8 cellular contexts compared by ENCODE assay signal in the genomic region with DNA sequence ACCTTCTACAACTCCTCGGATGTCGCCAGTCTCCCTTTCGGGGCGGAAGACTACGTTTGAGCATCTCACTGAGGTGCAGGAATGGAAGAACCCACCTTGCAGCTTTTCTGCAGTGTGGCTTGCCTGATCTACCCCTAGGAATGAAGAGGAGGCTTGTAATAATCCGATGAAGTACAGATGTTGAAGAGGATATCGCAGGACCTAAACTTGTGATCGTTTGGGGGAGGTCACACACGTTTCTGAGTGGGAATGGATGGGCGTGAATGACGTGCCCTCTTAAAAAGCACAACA. TPM values are rescaled to one million over a fixed set of nuclear protein-coding genes. Genes with fewer than 3 reads are reported as not detected.
DNase-seq lines count a peak whose midpoint lies in the region; ATAC-seq, FAIRE-seq and TF ChIP-seq lines count a peak whose summit lies in the region.

No MANE protein-coding gene starts in this region.

- no peaks in the 10 kb centered on the region for H3K27me3 ChIP-seq in thymus (ENCODE audit: control insufficient read depth, insufficient read depth)

- no peak for FAIRE-seq in kidney (lab: Jason Lieb, UNC)

- H3K4me1 ChIP-seq in kidney (ENCODE audit: control insufficient read depth in 1 of 2, insufficient read depth in 1 of 2, low read depth in 1 of 2, low read length in 2 of 2) (no peaks in the 10 kb centered on the region), thymus (ENCODE audit: control insufficient read depth, insufficient read depth, low read length) (peaks cover 21% of the 10 kb centered on the region)

- H3K9me3 Mint-ChIP-seq in activated naive CD8-positive, alpha-beta T cell treated with anti-CD3 and anti-CD28 coated beads for 36 hours: no peaks in the 10 kb centered on the region

- peaks cover 53% of the 10 kb centered on the region for H3K4me1 Mint-ChIP-seq in activated naive CD8-positive, alpha-beta T cell treated with anti-CD3 and anti-CD28 coated beads for 36 hours

- peak overlapping the region; percentile 84 to 94 for H3K4me3 ChIP-seq in kidney (ENCODE audit: low read length in 2 of 2)
- H3K4me3 ChIP-seq in thymus (ENCODE audit: low read length): peak overlapping the region; percentile 99

- no peaks in the 10 kb centered on the region for H3K27me3 Mint-ChIP-seq in activated naive CD8-positive, alpha-beta T cell treated with anti-CD3 and anti-CD28 coated beads for 36 hours

- ATAC-seq in HG03196 (IDR thresholded peaks at IDR 0.05; ENCODE audit: unreplicated experiment) (peak; percentile 1), HG02763 (IDR thresholded peaks at IDR 0.05; ENCODE audit: unreplicated experiment) (no peak), HG03159 (IDR thresholded peaks at IDR 0.05; ENCODE audit: unreplicated experiment) (no peak)

- peak overlapping the region; percentile 79 for H3K27ac Mint-ChIP-seq in activated naive CD8-positive, alpha-beta T cell treated with anti-CD3 and anti-CD28 coated beads for 36 hours

- H3K27ac ChIP-seq in kidney (ENCODE audit: low read depth in 2 of 2, low read length in 2 of 2): peak overlapping the region; percentile 87 to 95
- H3K27ac ChIP-seq in thymus (ENCODE audit: low read depth): peak overlapping the region; percentile 95

- DNase-seq in GM10266 (ENCODE audit: extremely low spot score) (peak; percentile 28), kidney (no peak), ureter (ENCODE audit: low spot score) (no peak)
- no peak for DNase-seq in activated naive CD8-positive, alpha-beta T cell treated with anti-CD3 and anti-CD28 coated beads for 36 hours

- no peak for TF ChIP-seq CTCF in GM10266 (IDR thresholded peaks at IDR 0.05; ENCODE audit: control insufficient read depth, insufficient read depth, low read depth, missing control alignments)
- TF ChIP-seq CTCF in kidney (IDR thresholded peaks at IDR 0.05; ENCODE audit: borderline replicate concordance, extremely low read depth, insufficient read depth): no peak

- H3K4me3 Mint-ChIP-seq in activated naive CD8-positive, alpha-beta T cell treated with anti-CD3 and anti-CD28 coated beads for 36 hours: peak overlapping the region; percentile 85

- peak overlapping the region; percentile 70 to 79 for H3K9ac ChIP-seq in kidney (ENCODE audit: low read length in 2 of 2)

- H3K9me3 ChIP-seq in kidney (ENCODE audit: control insufficient read depth in 1 of 2, low read length in 2 of 2): no peaks in the 10 kb centered on the region
- no peaks in the 10 kb centered on the region for H3K9me3 ChIP-seq in thymus (ENCODE audit: control insufficient read depth)

- no peaks in the 10 kb centered on the region for H3K36me3 ChIP-seq in kidney (ENCODE audit: control insufficient read depth in 1 of 2, insufficient read depth in 2 of 2, low read length in 2 of 2)
- no peaks in the 10 kb centered on the region for H3K36me3 ChIP-seq in thymus (ENCODE audit: control insufficient read depth, insufficient read depth)

- under 1% methylated on average over 11 of the region's 11 CpGs for whole genome bisulfite sequencing in thymus

- no peaks in the 10 kb centered on the region for H3K36me3 Mint-ChIP-seq in activated naive CD8-positive, alpha-beta T cell treated with anti-CD3 and anti-CD28 coated beads for 36 hours

- intact Hi-C loops in kidney (cut with DNase I): no loop called here

RNA-seq across cellular contexts. Expression of a gene that starts 0.5 kb away (rescaled TPM):
- total RNA-seq in activated naive CD8-positive, alpha-beta T cell treated with anti-CD3 and anti-CD28 coated beads for 36 hours: 10 to 100 TPM; 17.0 to 18.3 TPM
- total RNA-seq in kidney (54.4 TPM), ureter (76.2 TPM)
- polyA plus RNA-seq in kidney (ENCODE audit: insufficient read depth, low read depth, low replicate concordance) (8.0 TPM), thymus (10.6 TPM)
